In the genomic region with DNA sequence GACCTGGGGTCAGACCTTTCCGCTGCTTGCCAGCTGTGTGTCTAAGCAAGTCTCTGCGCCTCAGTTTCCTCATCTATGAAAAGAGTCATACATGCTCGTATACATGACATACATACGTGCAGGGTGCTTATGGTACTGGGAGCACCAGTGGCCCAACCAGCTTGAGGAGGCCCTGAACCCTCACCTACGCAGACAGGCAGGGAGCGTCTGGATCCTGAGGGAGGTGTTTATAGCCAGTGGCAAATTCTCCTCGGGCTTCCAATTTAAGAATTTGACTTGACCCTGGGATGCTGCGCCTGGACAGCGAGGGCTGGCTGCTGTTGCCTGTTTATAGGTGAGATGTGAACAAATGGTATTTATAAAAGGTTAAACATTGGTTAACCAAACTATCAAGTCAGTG, we compare ENCODE assay signal across 29 cellular contexts. TPM values are rescaled to one million over a fixed set of nuclear protein-coding genes. Genes with fewer than 3 reads are reported as not detected.
"Had no signal": no experiment of that assay in that cellular context is flagged by ENCODE, and none has a peak within 500 bp of the region (broad histone marks: within the 10 kb centered on the region; RNA-seq: fewer than 3 reads in every experiment).

No MANE protein-coding gene starts in this region.

- H3K36me3 Mint-ChIP-seq: mesothelial cell of epicardium; naive B cell; natural killer cell; neural progenitor cell; stimulated activated memory B cell treated with anti-CD40 and anti-IgM and Interleukin-4, amounts not matched to agents 10 μg/mL and 1 μg/mL and 100 μg/mL, for 72 hours; type B pancreatic cell had no signal

- H3K4me1 Mint-ChIP-seq: naive B cell had no signal

- H3K27ac Mint-ChIP-seq: mesothelial cell of epicardium; naive B cell; natural killer cell; nephron progenitor cell; neural progenitor cell; stimulated activated memory B cell treated with anti-CD40 and anti-IgM and Interleukin-4, amounts not matched to agents 10 μg/mL and 1 μg/mL and 100 μg/mL, for 72 hours; stimulated activated naive CD8-positive, alpha-beta T cell treated with anti-CD3 and anti-CD28 coated beads, Interleukin-15, amount 100 ng/mL, for 72 hours; type B pancreatic cell had no signal

- ATAC-seq: left cardiac atrium; left lobe of liver; lower lobe of right lung; natural killer cell; right cardiac atrium; stimulated activated memory B cell treated with anti-CD40 and anti-IgM and Interleukin-4, amounts not matched to agents 10 μg/mL and 1 μg/mL and 100 μg/mL, for 72 hours; stimulated activated naive CD8-positive, alpha-beta T cell treated with anti-CD3 and anti-CD28 coated beads, Interleukin-15, amount 100 ng/mL, for 72 hours had no signal

- H3K4me3 Mint-ChIP-seq: mesothelial cell of epicardium; naive B cell; natural killer cell; nephron progenitor cell; neural progenitor cell; stimulated activated memory B cell treated with anti-CD40 and anti-IgM and Interleukin-4, amounts not matched to agents 10 μg/mL and 1 μg/mL and 100 μg/mL, for 72 hours; stimulated activated naive CD8-positive, alpha-beta T cell treated with anti-CD3 and anti-CD28 coated beads, Interleukin-15, amount 100 ng/mL, for 72 hours; type B pancreatic cell had no signal

- H3K4me3 ChIP-seq: hepatocyte, lower lobe of right lung, neural progenitor cell, ovary, prostate gland, sigmoid colon, tibial nerve, vagina had no signal

- H3K36me3 ChIP-seq: lower lobe of right lung, neural progenitor cell, ovary, prostate gland, sigmoid colon, tibial nerve, vagina had no signal

- H3K4me1 ChIP-seq: neural progenitor cell, prostate gland, sigmoid colon, vagina had no signal

- H3K9me3 ChIP-seq: lower lobe of right lung, ovary, prostate gland, sigmoid colon, tibial nerve, vagina had no signal

- H3K27me3 ChIP-seq: hepatocyte, ovary, sigmoid colon, tibial nerve, vagina had no signal

- DNase-seq: kidney glomerular epithelial cell; left cardiac atrium; lower lobe of right lung; mammary epithelial cell; mesenchymal stem cell; naive B cell; natural killer cell; nephron progenitor cell; ovary; retina; small intestine; stimulated activated CD4-positive, alpha-beta T cell treated with anti-CD3 and anti-CD28 coated beads, Interleukin-1b, Interleukin-23, amount 100 ng/mL, for 48 hours; stimulated activated CD4-positive, alpha-beta T cell treated with anti-CD3 and anti-CD28 coated beads, Interleukin-2, amount 100 ng/mL, for 48 hours; stimulated activated CD4-positive, alpha-beta T cell treated with anti-CD3 and anti-CD28 coated beads, Interleukin-4, amount 100 ng/mL, for 4 hours; stimulated activated CD8-positive, alpha-beta memory T cell treated with anti-CD3 and anti-CD28 coated beads, Interleukin-4, amount 100 ng/mL, for 48 hours; stimulated activated naive CD4-positive, alpha-beta T cell treated with Interleukin-2 at 50 U/mL for 16 hours; stimulated activated naive CD8-positive, alpha-beta T cell treated with anti-CD3 and anti-CD28 coated beads, Interleukin-15, amount 100 ng/mL, for 72 hours; substantia nigra had no signal

- H3K9me3 Mint-ChIP-seq: natural killer cell; stimulated activated memory B cell treated with anti-CD40 and anti-IgM and Interleukin-4, amounts not matched to agents 10 μg/mL and 1 μg/mL and 100 μg/mL, for 72 hours; stimulated activated naive CD8-positive, alpha-beta T cell treated with anti-CD3 and anti-CD28 coated beads, Interleukin-15, amount 100 ng/mL, for 72 hours; type B pancreatic cell had no signal

RNA-seq across cellular contexts. Expression of gene FGD5, which starts 17.7 kb away (rescaled TPM):
- total RNA-seq: mammary epithelial cell, natural killer cell had no signal
